8 cellular contexts compared by ENCODE assay signal in genomic region chr11:64240467-64241174, GRCh38. TPM values are rescaled to one million over a fixed set of nuclear protein-coding genes. Genes with fewer than 3 reads are reported as not detected.
A peak's percentile ranks its signal among the peaks of the same experiment; 100 is the strongest.
DNase-seq lines count a peak whose midpoint lies in the region; ATAC-seq, FAIRE-seq and TF ChIP-seq lines count a peak whose summit lies in the region.

TSS of gene FKBP2 (plus strand) at chr11:64241095. CDS start at chr11:64242388, 1,293 bp downstream.

- no peaks in the 10 kb centered on the region for H3K27me3 Mint-ChIP-seq in activated naive CD8-positive, alpha-beta T cell treated with anti-CD3 and anti-CD28 coated beads, Interleukin-2, amount 10 ng/mL, durations not matched to agents 7 days and 5 days

- H3K9me2 ChIP-seq in SU-DHL-6 (replicated peaks; ENCODE audit: insufficient read depth, low read length): no peaks in the 10 kb centered on the region

- ATAC-seq in HG02678 (IDR thresholded peaks at IDR 0.05; ENCODE audit: unreplicated experiment) (peak; percentile 52), pancreas (peak; percentile 56 to 74 (median 66))
- ATAC-seq in activated naive CD8-positive, alpha-beta T cell treated with anti-CD3 and anti-CD28 coated beads, Interleukin-2, amount 10 ng/mL, durations not matched to agents 7 days and 5 days (ENCODE audit: low read depth): peak; percentile 75

- H3K36me3 ChIP-seq in SU-DHL-6 (ENCODE audit: low read length) (no peaks in the 10 kb centered on the region), pancreas (no peaks in the 10 kb centered on the region), tibial artery (peaks cover 6 to 44% (median 16%) of the 10 kb centered on the region in 3 donors)

- H3K9me3 ChIP-seq in SU-DHL-6 (ENCODE audit: insufficient read depth, low read length): no peaks in the 10 kb centered on the region
- no peaks in the 10 kb centered on the region for H3K9me3 ChIP-seq in pancreas
- H3K9me3 ChIP-seq in tibial artery: no peaks in the 10 kb centered on the region

- intact Hi-C loops in head of caudate nucleus (cut with DNase I): no loop called here
- intact Hi-C loops in pancreas (cut with DNase I): no loop called here
- intact Hi-C loops in tibial artery (cut with DNase I; ENCODE audit: low total_unique reads): no loop called here

- H3K27me3 ChIP-seq in SU-DHL-6 (ENCODE audit: low read length) (no peaks in the 10 kb centered on the region), pancreas (no peaks in the 10 kb centered on the region), tibial artery (no peaks in the 10 kb centered on the region)

- FAIRE-seq in pancreas (lab: Jason Lieb, UNC): no peak

- TF ChIP-seq CTCF in GM12864 (IDR thresholded peaks at IDR 0.05; ENCODE audit: low read depth, low read length, missing control alignments): no peak
- no peak for TF ChIP-seq CTCF in SU-DHL-6 (IDR thresholded peaks at IDR 0.05; ENCODE audit: insufficient read depth, low read length, poor library complexity, severe bottlenecking)
- no peak for TF ChIP-seq CTCF in pancreas (IDR thresholded peaks at IDR 0.05)
- no peak for TF ChIP-seq CTCF in tibial artery (IDR thresholded peaks at IDR 0.05)

- H3K4me3 ChIP-seq in GM12864 (ENCODE audit: low read depth, low read length) (peak within 1 kb of the TSS; percentile 94), SU-DHL-6 (ENCODE audit: insufficient read depth, low read length, poor library complexity, severe bottlenecking) (peak within 1 kb of the TSS; percentile 78), pancreas (peak within 1 kb of the TSS; percentile 78 to 91 (median 80)), tibial artery (peak within 1 kb of the TSS; percentile 62 to 98)

- H3K9me3 Mint-ChIP-seq in activated naive CD8-positive, alpha-beta T cell treated with anti-CD3 and anti-CD28 coated beads, Interleukin-2, amount 10 ng/mL, durations not matched to agents 7 days and 5 days: no peaks in the 10 kb centered on the region

- H3K4me1 Mint-ChIP-seq in activated naive CD8-positive, alpha-beta T cell treated with anti-CD3 and anti-CD28 coated beads, Interleukin-2, amount 10 ng/mL, durations not matched to agents 7 days and 5 days: peaks cover 24% of the 10 kb centered on the region

- no peak within 1 kb of the TSS for H2AFZ ChIP-seq in SU-DHL-6 (ENCODE audit: low read depth, low read length, severe bottlenecking)

- peaks cover 29 to 55% (median 46%) of the 10 kb centered on the region in 3 donors for H3K4me1 ChIP-seq in pancreas
- peaks cover 3 to 53% (median 42%) of the 10 kb centered on the region in 4 donors for H3K4me1 ChIP-seq in tibial artery

- peak within 1 kb of the TSS; percentile 96 for H3K4me3 Mint-ChIP-seq in activated naive CD8-positive, alpha-beta T cell treated with anti-CD3 and anti-CD28 coated beads, Interleukin-2, amount 10 ng/mL, durations not matched to agents 7 days and 5 days

- peak within 1 kb of the TSS; percentile 93 for H3K4me2 ChIP-seq in SU-DHL-6 (ENCODE audit: low read depth, low read length, poor library complexity, severe bottlenecking)

- POLR2A ChIA-PET in activated naive CD8-positive, alpha-beta T cell treated with anti-CD3 and anti-CD28 coated beads, Interleukin-2, amount 10 ng/mL, durations not matched to agents 7 days and 5 days (lab: Charles Lee): interaction anchor here (0.7 to 26.2 kb wide), 17 partner anchors 9 to 118 kb away, joined by 3 to 419 read pairs (median 5); partner anchors contain the start of genes BAD, DNAJC4, ESRRA and FERMT3

- 0 to 1% methylated on average over 52 of the region's 52 CpGs for WGBS in pancreas, 2 donors

- H3K27ac ChIP-seq in SU-DHL-6 (ENCODE audit: low read depth, low read length): peak within 1 kb of the TSS; percentile 86
- peak within 1 kb of the TSS; percentile 97 to 100 (median 98) for H3K27ac ChIP-seq in pancreas
- H3K27ac ChIP-seq in tibial artery: peak within 1 kb of the TSS; percentile 87 to 97

- H3K27ac Mint-ChIP-seq in activated naive CD8-positive, alpha-beta T cell treated with anti-CD3 and anti-CD28 coated beads, Interleukin-2, amount 10 ng/mL, durations not matched to agents 7 days and 5 days: peak within 1 kb of the TSS; percentile 98

- H3F3A ChIP-seq in SU-DHL-6 (ENCODE audit: insufficient read depth): peaks cover 50% of the 10 kb centered on the region

- no peaks in the 10 kb centered on the region for H4K20me1 ChIP-seq in SU-DHL-6 (ENCODE audit: low read depth, low read length)

- peak within 1 kb of the TSS; percentile 72 for H3K9ac ChIP-seq in SU-DHL-6 (ENCODE audit: low read length)

- H3K36me3 Mint-ChIP-seq in activated naive CD8-positive, alpha-beta T cell treated with anti-CD3 and anti-CD28 coated beads, Interleukin-2, amount 10 ng/mL, durations not matched to agents 7 days and 5 days: peaks cover 18% of the 10 kb centered on the region

- peaks cover 15% of the 10 kb centered on the region for H3K79me2 ChIP-seq in SU-DHL-6 (ENCODE audit: insufficient read depth, low read length)

- peak; percentile 87 for DNase-seq in GM12864 (ENCODE audit: low read depth)
- peak; percentile 93 for DNase-seq in NCI-H128 (lab: John Stamatoyannopoulos, UW; ENCODE audit: unreplicated experiment)
- peak; percentile 99 for DNase-seq in activated naive CD8-positive, alpha-beta T cell treated with anti-CD3 and anti-CD28 coated beads, Interleukin-2, amount 10 ng/mL, durations not matched to agents 7 days and 5 days
- DNase-seq in head of caudate nucleus: peak; percentile 92 to 99 (median 97)
- peak; percentile 97 to 99 (median 99) for DNase-seq in pancreas
- DNase-seq in tibial artery: peak; percentile 97 to 99

RNA-seq across cellular contexts. Expression of gene FKBP2, which starts in this region (rescaled TPM):
- total RNA-seq in activated naive CD8-positive, alpha-beta T cell treated with anti-CD3 and anti-CD28 coated beads, Interleukin-2, amount 10 ng/mL, durations not matched to agents 7 days and 5 days: 10 to 100 TPM; 27.7 to 28.1 TPM
- total RNA-seq in pancreas: 10 to 100 TPM; 37.8 to 64.1 (median 45.6) TPM
- polyA plus RNA-seq in pancreas: 100 to 1,000 TPM; 307 to 344 TPM

Comparison
In these comparisons a context has a peak if more than half of its experiments do, and no peak if none do; other contexts are left out.
1. Peak in every context shown above with its lines: DNase-seq, ATAC-seq, H3K4me3 ChIP-seq and H3K27ac ChIP-seq.